In genomic region chr10:3503299-3503698, GRCh38 we compare ENCODE assay signal across 15 cellular contexts.
DNase-seq lines count a peak whose midpoint lies in the region; ATAC-seq and TF ChIP-seq lines count a peak whose summit lies in the region.
"Had no signal": no experiment of that assay in that cellular context is flagged by ENCODE, and none has a peak within 500 bp of the region (broad histone marks: within the 10 kb centered on the region; RNA-seq: fewer than 3 reads in every experiment).

No MANE protein-coding gene starts in this region.

- no peak overlapping the region for H2BK5ac ChIP-seq in IMR-90 (ENCODE audit: low read depth, low read length, poor library complexity, severe bottlenecking)

- no peak for TF ChIP-seq RAD21 in IMR-90 (IDR thresholded peaks at IDR 0.05; ENCODE audit: low read length)

- H3K27me3 ChIP-seq in IMR-90 (ENCODE audit: control insufficient read depth, insufficient read depth, low read length): no peaks in the 10 kb centered on the region
- H3K27me3 ChIP-seq in lung (ENCODE audit: control insufficient read depth, insufficient read depth): no peaks in the 10 kb centered on the region
- H3K27me3 ChIP-seq in esophagus squamous epithelium: no peaks in the 10 kb centered on the region
- no peaks in the 10 kb centered on the region for H3K27me3 ChIP-seq in psoas muscle (ENCODE audit: insufficient read depth in 3 of 3, low read length in 2 of 3)
- H3K27me3 ChIP-seq: Peyer's patch, SJSA1 had no signal

- H3K4me3 ChIP-seq in IMR-90 (ENCODE audit: insufficient read depth, low read depth, low read length) (no peak overlapping the region), lung (no peak overlapping the region), esophagus squamous epithelium (no peak overlapping the region), psoas muscle (no peak overlapping the region)
- H3K4me3 ChIP-seq: Peyer's patch, SJSA1 had no signal

- no peak overlapping the region for H3K23ac ChIP-seq in IMR-90 (ENCODE audit: low read depth, low read length)

- no peak overlapping the region for H3K56ac ChIP-seq in IMR-90 (ENCODE audit: extremely low read depth, insufficient read depth, low read length)

- no peak overlapping the region for H4K91ac ChIP-seq in IMR-90 (ENCODE audit: insufficient read depth, low read depth, low read length)

- H2AK5ac ChIP-seq in IMR-90 (ENCODE audit: low read depth, low read length): no peak overlapping the region

- CTCF ChIA-PET in IMR-90 (lab: Yijun Ruan, JAX): no interaction called here

- intact Hi-C loops in IMR-90 (cut with micrococcal nuclease) (no loop called here), sciatic nerve (cut with DNase I) (no loop called here), esophagus squamous epithelium (cut with DNase I) (no loop called here), psoas muscle (cut with DNase I) (no loop called here)

- no peak overlapping the region for H4K5ac ChIP-seq in IMR-90 (ENCODE audit: low read depth, low read length)

- no peak overlapping the region for H2BK20ac ChIP-seq in IMR-90 (ENCODE audit: low read depth, low read length)

- H3K4me1 ChIP-seq in IMR-90 (ENCODE audit: control insufficient read depth, insufficient read depth, low read length): peaks cover 2% of the 10 kb centered on the region
- H3K4me1 ChIP-seq in lung (ENCODE audit: control insufficient read depth in 2 of 2, insufficient read depth in 2 of 2, low read length in 2 of 2): no peaks in the 10 kb centered on the region
- H3K4me1 ChIP-seq in esophagus squamous epithelium: peaks cover 0 to 19% (median 0%) of the 10 kb centered on the region in 3 donors
- peaks cover 27% of the 10 kb centered on the region for H3K4me1 ChIP-seq in psoas muscle
- H3K4me1 ChIP-seq: Peyer's patch had no signal

- in situ Hi-C loops in IMR-90 (cut with MboI; ENCODE audit: low sequenced_read_pairs): no loop called here

- H3K4ac ChIP-seq in IMR-90 (ENCODE audit: low read depth, low read length): no peak overlapping the region

- dilution Hi-C loops in IMR-90 (cut with HindIII; ENCODE audit: low sequenced_read_pairs, unreplicated experiment): no loop called here

- H3K9ac ChIP-seq in IMR-90 (ENCODE audit: low read depth, low read length): no peak overlapping the region

- H2BK15ac ChIP-seq in IMR-90 (ENCODE audit: low read depth, low read length): no peak overlapping the region

- no peak for TF ChIP-seq CTCF in IMR-90 (conservative IDR thresholded peaks at IDR 0.05; ENCODE audit: low read depth, low read length)
- TF ChIP-seq CTCF in lung (IDR thresholded peaks at IDR 0.05; ENCODE audit: control extremely low read depth, extremely low read depth): no peak
- TF ChIP-seq CTCF in esophagus squamous epithelium (IDR thresholded peaks at IDR 0.05): no peak
- no peak for TF ChIP-seq CTCF in psoas muscle (IDR thresholded peaks at IDR 0.05)

- H3K27ac ChIP-seq in IMR-90 (ENCODE audit: insufficient read depth, low read length): no peak overlapping the region
- no peak overlapping the region for H3K27ac ChIP-seq in lung (ENCODE audit: low read depth in 1 of 2, low read length in 1 of 2)
- H3K27ac ChIP-seq in esophagus squamous epithelium: no peak overlapping the region
- no peak overlapping the region for H3K27ac ChIP-seq in psoas muscle
- H3K27ac ChIP-seq: Peyer's patch, SJSA1 had no signal

- no peaks in the 10 kb centered on the region for H3K79me1 ChIP-seq in IMR-90 (ENCODE audit: low read depth in 1 of 2, low read length in 2 of 2)

- POLR2A ChIA-PET in IMR-90 (lab: Charles Lee; ENCODE audit: unreplicated experiment): no interaction called here

- no peak overlapping the region for H4K8ac ChIP-seq in IMR-90 (ENCODE audit: low read depth in 2 of 2, low read length in 2 of 2)

- H3K9me1 ChIP-seq in IMR-90 (ENCODE audit: insufficient read depth, low read length): peaks cover 5% of the 10 kb centered on the region; the same call in 1 of the 2 replicates

- H2AFZ ChIP-seq in IMR-90 (replicated peaks; ENCODE audit: low read length, poor library complexity): no peak overlapping the region

- no peak overlapping the region for H2AK9ac ChIP-seq in IMR-90 (replicated peaks; ENCODE audit: low read depth, low read length, poor library complexity)

- no peaks in the 10 kb centered on the region for H3K36me3 ChIP-seq in IMR-90 (ENCODE audit: control insufficient read depth, insufficient read depth, low read length)
- no peaks in the 10 kb centered on the region for H3K36me3 ChIP-seq in lung (ENCODE audit: control insufficient read depth in 2 of 2, insufficient read depth in 2 of 2, low read length in 2 of 2)
- no peaks in the 10 kb centered on the region for H3K36me3 ChIP-seq in esophagus squamous epithelium
- H3K36me3 ChIP-seq in psoas muscle (ENCODE audit: insufficient read depth in 1 of 2, low read depth in 1 of 2): no peaks in the 10 kb centered on the region
- H3K36me3 ChIP-seq: Peyer's patch, SJSA1 had no signal

- 73% methylated on average over 3 of the region's 13 CpGs; no CpG with 5 or more reads in 1 of the 2 experiments for WGBS in IMR-90 (ENCODE audit: extremely low coverage in 2 of 2, insufficient read length in 1 of 2), 2 experiments
- WGBS in lung, 2 donors: 71 to 90% methylated on average over 13 of the region's 13 CpGs
- WGBS in esophagus squamous epithelium, 2 donors: 91 to 92% methylated on average over 13 of the region's 13 CpGs
- WGBS in psoas muscle, 3 donors: 54 to 57% (median 56%) methylated on average over 13 of the region's 13 CpGs

- H3K4me2 ChIP-seq in IMR-90 (ENCODE audit: low read depth, low read length): no peak overlapping the region

- DNase-seq in IMR-90: no peak
- DNase-seq in NCI-H69 (lab: John Stamatoyannopoulos, UW): peak; percentile 37
- DNase-seq in lung (ENCODE audit: low spot score): no peak
- no peak for DNase-seq in sciatic nerve (ENCODE audit: low spot score)
- DNase-seq in AG20443 (ENCODE audit: low spot score): no peak
- no peak for DNase-seq in esophagus squamous epithelium (lab: John Stamatoyannopoulos, UW)
- DNase-seq in psoas muscle: no peak
- DNase-seq: CD4-positive, CD25-positive, alpha-beta regulatory T cell; EL; GF-D8; H7; Kasumi-1; NCI-H524 treated with DMSO at 0.1 percent for 48 hours; Peyer's patch had no signal

- no peak overlapping the region for H2BK120ac ChIP-seq in IMR-90 (ENCODE audit: low read depth, low read length)

- BruUV-seq in IMR-90 (replicated peaks; lab: Mats Ljungman, UMichigan): no TSS peak

- H3K9me3 ChIP-seq in IMR-90 (ENCODE audit: control insufficient read depth, insufficient read depth, low read length) (no peaks in the 10 kb centered on the region), lung (ENCODE audit: control insufficient read depth in 2 of 2, insufficient read depth in 1 of 2, low read length in 1 of 2) (no peaks in the 10 kb centered on the region), esophagus squamous epithelium (no peaks in the 10 kb centered on the region), psoas muscle (no peaks in the 10 kb centered on the region)
- H3K9me3 ChIP-seq: Peyer's patch, SJSA1 had no signal

- TF ChIP-seq POLR2A in IMR-90 (IDR thresholded peaks at IDR 0.05; ENCODE audit: low read depth, low read length) (no peak), esophagus squamous epithelium (IDR thresholded peaks at IDR 0.05) (no peak)

- H4K20me1 ChIP-seq in IMR-90 (ENCODE audit: insufficient read depth, low read length): no peaks in the 10 kb centered on the region

- ATAC-seq in IMR-90 (ENCODE audit: low read depth) (no peak), lung (ENCODE audit: insufficient read depth, low FRiP score) (peak; percentile 16), sciatic nerve (peak; percentile 27), psoas muscle (no peak)

- no peak overlapping the region for H3K18ac ChIP-seq in IMR-90 (ENCODE audit: low read depth, low read length)

- H3K14ac ChIP-seq in IMR-90 (replicated peaks; ENCODE audit: low read depth, low read length): 0 out of 2 replicates have a peak overlapping the region, but pooled peaks have one; percentile 45

TF ChIP-seq in IMR-90, 13 proteins besides CTCF, POLR2A, EP300 and RAD21:
- TF ChIP-seq SMC3 (IDR thresholded peaks at IDR 0.05; ENCODE audit: low read depth, low read length) (no peak), FOS (IDR thresholded peaks at IDR 0.05; ENCODE audit: low read depth, low read length) (no peak), NFE2L2 (IDR thresholded peaks at IDR 0.05; ENCODE audit: low read depth, low read length) (no peak), CHD1 (IDR thresholded peaks at IDR 0.05; ENCODE audit: low read depth, low read length) (no peak), MAFK (IDR thresholded peaks at IDR 0.05; ENCODE audit: low read depth, low read length) (no peak), BHLHE40 (IDR thresholded peaks at IDR 0.05; ENCODE audit: low read depth, low read length) (no peak)
TF ChIP-seq in IMR-90: peak in this region for 0.

Comparison
In these comparisons a context has a peak if more than half of its experiments do, and no peak if none do; other contexts are left out.
1. ATAC-seq: peak in lung (single experiment) and sciatic nerve (single experiment); none in IMR-90 (single experiment) and psoas muscle (0 of 4).